Comparison of ENCODE assay signal across 1 cellular context in the genomic region with DNA sequence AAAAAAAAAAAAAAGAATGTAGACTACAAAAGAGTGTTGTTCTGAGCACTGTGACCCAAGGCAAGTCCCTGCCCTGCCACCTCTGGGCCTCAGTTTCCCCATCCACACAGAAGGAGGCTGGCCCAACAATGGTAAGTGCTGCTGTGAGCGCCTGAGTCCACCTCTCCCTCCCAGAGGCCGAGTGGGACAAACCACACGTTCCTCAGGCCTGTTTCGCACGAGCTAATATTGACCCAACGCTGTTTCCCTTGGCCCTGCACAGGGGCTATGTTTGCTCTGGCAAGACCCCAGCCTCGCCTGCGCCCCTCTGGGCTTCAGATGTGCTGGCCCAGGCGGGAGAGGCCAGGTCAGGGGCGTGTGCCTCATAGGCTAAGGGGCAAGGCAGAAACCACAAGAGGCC.
TF ChIP-seq lines count a peak whose summit lies in the region.

No MANE protein-coding gene starts in this region.

TF ChIP-seq in HepG2, 621 proteins besides CTCF, POLR2A, EP300 and RAD21 (continued from another document):
- TF ChIP-seq, protein P1, sequence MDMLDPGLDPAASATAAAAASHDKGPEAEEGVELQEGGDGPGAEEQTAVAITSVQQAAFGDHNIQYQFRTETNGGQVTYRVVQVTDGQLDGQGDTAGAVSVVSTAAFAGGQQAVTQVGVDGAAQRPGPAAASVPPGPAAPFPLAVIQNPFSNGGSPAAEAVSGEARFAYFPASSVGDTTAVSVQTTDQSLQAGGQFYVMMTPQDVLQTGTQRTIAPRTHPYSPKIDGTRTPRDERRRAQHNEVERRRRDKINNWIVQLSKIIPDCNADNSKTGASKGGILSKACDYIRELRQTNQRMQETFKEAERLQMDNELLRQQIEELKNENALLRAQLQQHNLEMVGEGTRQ (IDR thresholded peaks at IDR 0.05; ENCODE audit: low read depth, low read length): no peak
- TF ChIP-seq, protein P1 (CRISPR knock-in tag; IDR thresholded peaks at IDR 0.05; ENCODE audit: borderline replicate concordance): no peak
- no peak for TF ChIP-seq HNRNPLL (IDR thresholded peaks at IDR 0.05; ENCODE audit: low read depth, low read length, poor library complexity, severe bottlenecking)
- peak; percentile 19; the same call in 1 of the 2 replicates for TF ChIP-seq TCF7 (IDR thresholded peaks at IDR 0.05; ENCODE audit: low read depth)
- no peak for TF ChIP-seq ZNF839 (CRISPR knock-in tag; IDR thresholded peaks at IDR 0.05; ENCODE audit: borderline replicate concordance)
- TF ChIP-seq ZNF230 (CRISPR knock-in tag; IDR thresholded peaks at IDR 0.05): no peak
- TF ChIP-seq, protein P2, sequence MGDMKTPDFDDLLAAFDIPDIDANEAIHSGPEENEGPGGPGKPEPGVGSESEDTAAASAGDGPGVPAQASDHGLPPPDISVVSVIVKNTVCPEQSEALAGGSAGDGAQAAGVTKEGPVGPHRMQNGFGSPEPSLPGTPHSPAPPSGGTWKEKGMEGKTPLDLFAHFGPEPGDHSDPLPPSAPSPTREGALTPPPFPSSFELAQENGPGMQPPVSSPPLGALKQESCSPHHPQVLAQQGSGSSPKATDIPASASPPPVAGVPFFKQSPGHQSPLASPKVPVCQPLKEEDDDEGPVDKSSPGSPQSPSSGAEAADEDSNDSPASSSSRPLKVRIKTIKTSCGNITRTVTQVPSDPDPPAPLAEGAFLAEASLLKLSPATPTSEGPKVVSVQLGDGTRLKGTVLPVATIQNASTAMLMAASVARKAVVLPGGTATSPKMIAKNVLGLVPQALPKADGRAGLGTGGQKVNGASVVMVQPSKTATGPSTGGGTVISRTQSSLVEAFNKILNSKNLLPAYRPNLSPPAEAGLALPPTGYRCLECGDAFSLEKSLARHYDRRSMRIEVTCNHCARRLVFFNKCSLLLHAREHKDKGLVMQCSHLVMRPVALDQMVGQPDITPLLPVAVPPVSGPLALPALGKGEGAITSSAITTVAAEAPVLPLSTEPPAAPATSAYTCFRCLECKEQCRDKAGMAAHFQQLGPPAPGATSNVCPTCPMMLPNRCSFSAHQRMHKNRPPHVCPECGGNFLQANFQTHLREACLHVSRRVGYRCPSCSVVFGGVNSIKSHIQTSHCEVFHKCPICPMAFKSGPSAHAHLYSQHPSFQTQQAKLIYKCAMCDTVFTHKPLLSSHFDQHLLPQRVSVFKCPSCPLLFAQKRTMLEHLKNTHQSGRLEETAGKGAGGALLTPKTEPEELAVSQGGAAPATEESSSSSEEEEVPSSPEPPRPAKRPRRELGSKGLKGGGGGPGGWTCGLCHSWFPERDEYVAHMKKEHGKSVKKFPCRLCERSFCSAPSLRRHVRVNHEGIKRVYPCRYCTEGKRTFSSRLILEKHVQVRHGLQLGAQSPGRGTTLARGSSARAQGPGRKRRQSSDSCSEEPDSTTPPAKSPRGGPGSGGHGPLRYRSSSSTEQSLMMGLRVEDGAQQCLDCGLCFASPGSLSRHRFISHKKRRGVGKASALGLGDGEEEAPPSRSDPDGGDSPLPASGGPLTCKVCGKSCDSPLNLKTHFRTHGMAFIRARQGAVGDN (CRISPR knock-in tag; IDR thresholded peaks at IDR 0.05): peak; percentile 72
- no peak for TF ChIP-seq MIXL1 (CRISPR knock-in tag; IDR thresholded peaks at IDR 0.05)
- TF ChIP-seq, protein P3, sequence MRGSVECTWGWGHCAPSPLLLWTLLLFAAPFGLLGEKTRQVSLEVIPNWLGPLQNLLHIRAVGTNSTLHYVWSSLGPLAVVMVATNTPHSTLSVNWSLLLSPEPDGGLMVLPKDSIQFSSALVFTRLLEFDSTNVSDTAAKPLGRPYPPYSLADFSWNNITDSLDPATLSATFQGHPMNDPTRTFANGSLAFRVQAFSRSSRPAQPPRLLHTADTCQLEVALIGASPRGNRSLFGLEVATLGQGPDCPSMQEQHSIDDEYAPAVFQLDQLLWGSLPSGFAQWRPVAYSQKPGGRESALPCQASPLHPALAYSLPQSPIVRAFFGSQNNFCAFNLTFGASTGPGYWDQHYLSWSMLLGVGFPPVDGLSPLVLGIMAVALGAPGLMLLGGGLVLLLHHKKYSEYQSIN (CRISPR knock-in tag; IDR thresholded peaks at IDR 0.05; ENCODE audit: borderline replicate concordance): no peak
- TF ChIP-seq, protein P4, sequence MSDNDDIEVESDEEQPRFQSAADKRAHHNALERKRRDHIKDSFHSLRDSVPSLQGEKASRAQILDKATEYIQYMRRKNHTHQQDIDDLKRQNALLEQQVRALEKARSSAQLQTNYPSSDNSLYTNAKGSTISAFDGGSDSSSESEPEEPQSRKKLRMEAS (IDR thresholded peaks at IDR 0.05): peak; percentile 46; the same call in 1 of the 2 replicates
- no peak for TF ChIP-seq BRCA1 (CRISPR knock-in tag; IDR thresholded peaks at IDR 0.05)
- TF ChIP-seq HDAC1 (CRISPR knock-in tag; IDR thresholded peaks at IDR 0.05): 0 out of 2 replicates have a peak, but pooled peaks have one; percentile 36
- TF ChIP-seq MTA1 (CRISPR knock-in tag; IDR thresholded peaks at IDR 0.05; ENCODE audit: borderline replicate concordance): peak; percentile 56; the same call in 1 of the 2 replicates
- peak; percentile 37 for TF ChIP-seq FOXA3 (CRISPR knock-in tag; IDR thresholded peaks at IDR 0.05)
- TF ChIP-seq CC2D1A (CRISPR knock-in tag; IDR thresholded peaks at IDR 0.05): no peak
- TF ChIP-seq ELF3 (CRISPR knock-in tag; IDR thresholded peaks at IDR 0.05): no peak
- TF ChIP-seq, protein P5, sequence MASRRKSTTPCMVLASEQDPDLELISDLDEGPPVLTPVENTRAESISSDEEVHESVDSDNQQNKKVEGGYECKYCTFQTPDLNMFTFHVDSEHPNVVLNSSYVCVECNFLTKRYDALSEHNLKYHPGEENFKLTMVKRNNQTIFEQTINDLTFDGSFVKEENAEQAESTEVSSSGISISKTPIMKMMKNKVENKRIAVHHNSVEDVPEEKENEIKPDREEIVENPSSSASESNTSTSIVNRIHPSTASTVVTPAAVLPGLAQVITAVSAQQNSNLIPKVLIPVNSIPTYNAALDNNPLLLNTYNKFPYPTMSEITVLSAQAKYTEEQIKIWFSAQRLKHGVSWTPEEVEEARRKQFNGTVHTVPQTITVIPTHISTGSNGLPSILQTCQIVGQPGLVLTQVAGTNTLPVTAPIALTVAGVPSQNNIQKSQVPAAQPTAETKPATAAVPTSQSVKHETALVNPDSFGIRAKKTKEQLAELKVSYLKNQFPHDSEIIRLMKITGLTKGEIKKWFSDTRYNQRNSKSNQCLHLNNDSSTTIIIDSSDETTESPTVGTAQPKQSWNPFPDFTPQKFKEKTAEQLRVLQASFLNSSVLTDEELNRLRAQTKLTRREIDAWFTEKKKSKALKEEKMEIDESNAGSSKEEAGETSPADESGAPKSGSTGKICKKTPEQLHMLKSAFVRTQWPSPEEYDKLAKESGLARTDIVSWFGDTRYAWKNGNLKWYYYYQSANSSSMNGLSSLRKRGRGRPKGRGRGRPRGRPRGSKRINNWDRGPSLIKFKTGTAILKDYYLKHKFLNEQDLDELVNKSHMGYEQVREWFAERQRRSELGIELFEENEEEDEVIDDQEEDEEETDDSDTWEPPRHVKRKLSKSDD (CRISPR knock-in tag; IDR thresholded peaks at IDR 0.05; ENCODE audit: low read depth): no peak
